Comparison of ENCODE assay signal across 8 cellular contexts in the genomic region with DNA sequence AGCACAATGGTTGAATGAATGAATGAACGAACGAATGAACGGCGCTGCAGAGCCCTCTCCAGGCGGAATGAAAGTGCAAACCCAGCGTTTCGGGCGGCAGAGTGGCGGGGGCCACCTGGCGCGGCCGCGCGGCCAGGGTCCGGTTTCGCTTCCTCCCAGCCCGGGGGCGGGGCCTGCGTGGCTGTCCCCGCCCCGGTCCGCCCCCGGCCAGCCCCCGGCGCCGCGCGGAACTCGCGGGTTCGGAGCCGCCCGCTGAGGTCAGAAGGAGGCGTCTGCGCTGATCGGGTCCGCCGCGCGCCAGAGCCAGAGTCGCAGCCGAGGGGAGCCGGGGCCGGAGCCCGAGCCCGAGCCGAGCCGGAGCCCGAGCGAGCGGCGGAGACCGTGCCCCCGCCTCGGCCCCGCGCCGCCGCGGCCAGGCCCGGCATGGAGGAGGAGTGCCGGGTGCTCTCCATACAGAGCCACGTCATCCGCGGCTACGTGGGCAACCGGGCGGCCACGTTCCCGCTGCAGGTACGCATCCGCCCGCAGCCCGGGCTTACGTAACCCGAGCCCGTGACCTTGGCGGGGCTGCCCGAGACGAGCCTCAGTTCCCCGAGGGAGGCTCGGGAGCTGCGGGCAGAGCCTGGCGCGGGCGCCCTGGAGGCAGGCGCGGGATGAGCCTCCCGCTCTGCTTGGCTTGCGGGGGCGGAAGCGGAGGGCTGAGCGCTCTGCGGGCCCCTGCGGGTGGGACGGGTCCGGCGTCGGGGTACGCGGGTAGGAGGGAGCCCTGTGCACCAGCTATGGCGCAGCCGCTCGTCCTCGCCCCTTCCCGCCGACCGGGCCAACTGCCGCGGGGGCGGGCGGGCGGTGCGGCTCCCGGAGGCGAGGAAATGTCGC. TPM values are rescaled to one million over a fixed set of nuclear protein-coding genes. Genes with fewer than 3 reads are reported as not detected.
DNase-seq lines count a peak whose midpoint lies in the region; ATAC-seq, FAIRE-seq and TF ChIP-seq lines count a peak whose summit lies in the region.

Gene PDXK (plus strand): TSS at position 258 of the 876 bp plus-strand sequence. CDS start 166 bp downstream, at position 424.

- peaks cover 55% of the 10 kb centered on the region for H3K4me1 ChIP-seq in A549

- no CpG with 5 or more reads among the region's 117 CpGs for WGBS in A549 (ENCODE audit: missing lambda C conversion rate)

- H3K4me2 ChIP-seq in A549, result peak within 1 kb of the TSS; percentile 93

- peak within 1 kb of the TSS; percentile 97 for H3K4me3 ChIP-seq in A549

- no peak for TF ChIP-seq EP300 in A549 (IDR thresholded peaks at IDR 0.05)

- POLR2A ChIA-PET in A549 (lab: Yijun Ruan, JAX), result interaction anchor here (0.7 to 1.9 kb wide), 2 partner anchors 9 to 46 kb away, joined by 3 to 10 read pairs; no protein-coding TSS in a partner anchor

- H3K27ac ChIP-seq in A549, result peak within 1 kb of the TSS; percentile 100

- peak; percentile 80 to 87 for ATAC-seq in A549
- peak; percentile 57 for ATAC-seq in GM18511 (IDR thresholded peaks at IDR 0.05; ENCODE audit: unreplicated experiment)
- peak; percentile 70 for ATAC-seq in HG03025 (IDR thresholded peaks at IDR 0.05; ENCODE audit: low FRiP score, unreplicated experiment)
- peak; percentile 81 to 87 for ATAC-seq in activated CD4-positive, CD25-positive, alpha-beta regulatory T cell treated with anti-CD3 and anti-CD28 coated beads, Interleukin-2, amount 50 U/mL, for 24 hours

- DNase-seq in A549 (ENCODE audit: low read depth in 1 of 2, low spot score in 1 of 2), result peak; percentile 38 to 76
- DNase-seq in NCI-H2227 (lab: John Stamatoyannopoulos, UW; ENCODE audit: unreplicated experiment), result peak; percentile 90
- DNase-seq in cerebellum (ENCODE audit: low spot score), result peak; percentile 94
- DNase-seq in kidney glomerular epithelial cell (lab: John Stamatoyannopoulos, UW), result peak; percentile 67
- DNase-seq in stimulated activated CD4-positive, alpha-beta T cell treated with anti-CD3 and anti-CD28 coated beads, Interleukin-15, amount 100 ng/mL, for 48 hours (ENCODE audit: low read depth in 2 of 2), result peak; percentile 60 to 62

- FAIRE-seq in A549 (lab: Jason Lieb, UNC), result no peak

- peak; percentile 54 for TF ChIP-seq POLR2A in A549 (IDR thresholded peaks at IDR 0.05; ENCODE audit: low read length)

- CTCF ChIA-PET in A549 (lab: Yijun Ruan, JAX), result interaction anchor here (1.0 to 1.2 kb wide), 3 partner anchors 8 to 9 kb away, joined by 3 to 5 read pairs (median 4); no protein-coding TSS in a partner anchor

- H3K9me3 ChIP-seq in A549, result no peaks in the 10 kb centered on the region

- peak; percentile 21 to 41; a peak in 2 of 5 replicates for TF ChIP-seq RAD21 in A549 (conservative IDR thresholded peaks at IDR 0.05 in 1 of 2, IDR thresholded peaks at IDR 0.05 in 1 of 2)

- peak; percentile 14; the same call in 1 of the 3 replicates for TF ChIP-seq CTCF in A549 (IDR thresholded peaks at IDR 0.05)

TF ChIP-seq in A549, 52 proteins besides CTCF, POLR2A, EP300 and RAD21:
- TF ChIP-seq RNF2 (IDR thresholded peaks at IDR 0.05; ENCODE audit: borderline replicate concordance, low read depth), result no peak
- peak; percentile 74 to 92 for TF ChIP-seq JUN (IDR thresholded peaks at IDR 0.05)
- TF ChIP-seq TP53 (CRISPR knock-in tag; IDR thresholded peaks at IDR 0.05), result no peak
- no peak for TF ChIP-seq NPAS2 (CRISPR knock-in tag; IDR thresholded peaks at IDR 0.05; ENCODE audit: borderline replicate concordance)
- 0 out of 2 replicates have a peak, but pooled peaks have one; percentile 18 for TF ChIP-seq MAZ (IDR thresholded peaks at IDR 0.05; ENCODE audit: borderline replicate concordance, low read depth, low read length)
- no peak for TF ChIP-seq HOXB13 (CRISPR knock-in tag; IDR thresholded peaks at IDR 0.05; ENCODE audit: low read depth)
- peak; percentile 76 for TF ChIP-seq MAFK (IDR thresholded peaks at IDR 0.05; ENCODE audit: partially characterized antibody)
- TF ChIP-seq SMC3 (IDR thresholded peaks at IDR 0.05), result peak; percentile 35; the same call in 2 of the 3 replicates
- TF ChIP-seq, protein P1, sequence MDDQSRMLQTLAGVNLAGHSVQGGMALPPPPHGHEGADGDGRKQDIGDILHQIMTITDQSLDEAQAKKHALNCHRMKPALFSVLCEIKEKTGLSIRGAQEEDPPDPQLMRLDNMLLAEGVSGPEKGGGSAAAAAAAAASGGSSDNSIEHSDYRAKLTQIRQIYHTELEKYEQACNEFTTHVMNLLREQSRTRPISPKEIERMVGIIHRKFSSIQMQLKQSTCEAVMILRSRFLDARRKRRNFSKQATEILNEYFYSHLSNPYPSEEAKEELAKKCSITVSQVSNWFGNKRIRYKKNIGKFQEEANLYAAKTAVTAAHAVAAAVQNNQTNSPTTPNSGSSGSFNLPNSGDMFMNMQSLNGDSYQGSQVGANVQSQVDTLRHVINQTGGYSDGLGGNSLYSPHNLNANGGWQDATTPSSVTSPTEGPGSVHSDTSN (IDR thresholded peaks at IDR 0.05), result no peak
- no peak for TF ChIP-seq SREBF2 (IDR thresholded peaks at IDR 0.05)
- TF ChIP-seq NFE2L2 (conservative IDR thresholded peaks at IDR 0.05; ENCODE audit: low read length), result no peak
- no peak for TF ChIP-seq TFCP2L1 (CRISPR knock-in tag; IDR thresholded peaks at IDR 0.05)
- peak in 1 of 2 experiments; percentile 13; a peak in 1 of 4 replicates for TF ChIP-seq CEBPB (IDR thresholded peaks at IDR 0.05)
- no peak for TF ChIP-seq KDM1A (IDR thresholded peaks at IDR 0.05; ENCODE audit: low read depth)
- no peak for TF ChIP-seq CHD4 (IDR thresholded peaks at IDR 0.05; ENCODE audit: borderline replicate concordance)
- TF ChIP-seq ZC3H11A (IDR thresholded peaks at IDR 0.05), result no peak
- TF ChIP-seq BHLHE40 (IDR thresholded peaks at IDR 0.05; ENCODE audit: low read depth, low read length), result no peak
- no peak for TF ChIP-seq ATOH8 (CRISPR knock-in tag; IDR thresholded peaks at IDR 0.05; ENCODE audit: low read depth)
- TF ChIP-seq ZSCAN20 (CRISPR knock-in tag; IDR thresholded peaks at IDR 0.05), result no peak
- TF ChIP-seq, protein P2, sequence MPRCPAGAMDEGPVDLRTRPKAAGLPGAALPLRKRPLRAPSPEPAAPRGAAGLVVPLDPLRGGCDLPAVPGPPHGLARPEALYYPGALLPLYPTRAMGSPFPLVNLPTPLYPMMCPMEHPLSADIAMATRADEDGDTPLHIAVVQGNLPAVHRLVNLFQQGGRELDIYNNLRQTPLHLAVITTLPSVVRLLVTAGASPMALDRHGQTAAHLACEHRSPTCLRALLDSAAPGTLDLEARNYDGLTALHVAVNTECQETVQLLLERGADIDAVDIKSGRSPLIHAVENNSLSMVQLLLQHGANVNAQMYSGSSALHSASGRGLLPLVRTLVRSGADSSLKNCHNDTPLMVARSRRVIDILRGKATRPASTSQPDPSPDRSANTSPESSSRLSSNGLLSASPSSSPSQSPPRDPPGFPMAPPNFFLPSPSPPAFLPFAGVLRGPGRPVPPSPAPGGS (IDR thresholded peaks at IDR 0.05), result peak; percentile 62; the same call in 2 of the 3 replicates
- TF ChIP-seq FOXS1 (CRISPR knock-in tag; IDR thresholded peaks at IDR 0.05), result no peak
- no peak for TF ChIP-seq RFX5 (IDR thresholded peaks at IDR 0.05)
TF ChIP-seq in A549: peak in this region for 6.

RNA-seq across cellular contexts. Expression of gene PDXK, which starts in this region (rescaled TPM):
- polyA plus RNA-seq in A549 (2011; rRNA removed) (252 and 292 TPM in 2 replicates), A549 (2017; fragmentation: RNase III; extraction: RNeasy Plus Mini Kit Qiagen cat#74134 plus additional on column Dnase treatment) (189 to 220 TPM (median 214 TPM) in 3 replicates)
- 331 and 370 TPM in 2 replicates for polyA plus RNA-seq in A549 (2012; cell fraction: cytosol; rRNA removed)
- 322 and 326 TPM in 2 replicates for polyA plus RNA-seq in A549 (2012; cell fraction: nucleus; rRNA removed)
- polyA minus RNA-seq in A549 (2011; rRNA and poly(A)+ RNA removed), result 336 and 363 TPM in 2 replicates
- 24.2 TPM for total RNA-seq in cerebellum

Comparison
In these comparisons a context has a peak if more than half of its experiments do, and no peak if none do; other contexts are left out.
1. Peak in every context shown above with its lines: DNase-seq, ATAC-seq, H3K4me3 ChIP-seq and H3K27ac ChIP-seq.